1 cellular context compared by ENCODE assay signal in genomic region chr12:108854055-108854452, GRCh38.
TF ChIP-seq lines count a peak whose summit lies in the region.

No MANE protein-coding gene starts in this region.

TF ChIP-seq in endothelial cell of umbilical vein, 7 proteins besides CTCF, POLR2A, EP300 and RAD21 (continued from another document):
- no peak for TF ChIP-seq MAX (IDR thresholded peaks at IDR 0.05; ENCODE audit: insufficient read depth, insufficient read length)
